ENCODE assay signal across 8 cellular contexts in genomic region chr1:38018864-38019343, GRCh38. TPM values are rescaled to one million over a fixed set of nuclear protein-coding genes. Genes with fewer than 3 reads are reported as not detected.
DNase-seq lines count a peak whose midpoint lies in the region; ATAC-seq and TF ChIP-seq lines count a peak whose summit lies in the region.

No MANE protein-coding gene starts in this region.

- H3K9me3 ChIP-seq in endodermal cell (ENCODE audit: control insufficient read depth, low read length) (no peaks in the 10 kb centered on the region), gastrocnemius medialis (no peaks in the 10 kb centered on the region)

- peaks cover 11% of the 10 kb centered on the region for H3K4me1 Mint-ChIP-seq in activated CD4-positive, alpha-beta T cell treated with anti-CD3 and anti-CD28 coated beads for 36 hours
- H3K4me1 Mint-ChIP-seq in endodermal cell = peaks cover 3% of the 10 kb centered on the region

- H3K27me3 Mint-ChIP-seq in activated CD4-positive, alpha-beta T cell treated with anti-CD3 and anti-CD28 coated beads for 36 hours = no peaks in the 10 kb centered on the region
- H3K27me3 Mint-ChIP-seq in endodermal cell (ENCODE audit: insufficient read depth) = no peaks in the 10 kb centered on the region

- 89 to 98% methylated on average over 6 of the region's 6 CpGs for WGBS in endodermal cell (ENCODE audit: insufficient coverage in 1 of 2, insufficient read length in 1 of 2), 2 experiments

- TF ChIP-seq CTCF in endodermal cell (conservative IDR thresholded peaks at IDR 0.05) (peak; percentile 75), gastrocnemius medialis (IDR thresholded peaks at IDR 0.05 in 4 of 5, conservative IDR thresholded peaks at IDR 0.05 in 1 of 5) (peak; percentile 57 to 76 (median 70))

- no peak overlapping the region for H3K27ac Mint-ChIP-seq in activated CD4-positive, alpha-beta T cell treated with anti-CD3 and anti-CD28 coated beads for 36 hours
- no peak overlapping the region for H3K27ac Mint-ChIP-seq in endodermal cell

- no peaks in the 10 kb centered on the region for H3K4me1 ChIP-seq in endodermal cell (ENCODE audit: control insufficient read depth, insufficient read depth, low read length)
- peaks cover 94 to 95% of the 10 kb centered on the region in 2 donors for H3K4me1 ChIP-seq in gastrocnemius medialis

- no peak for DNase-seq in activated CD4-positive, alpha-beta T cell treated with anti-CD3 and anti-CD28 coated beads for 36 hours
- DNase-seq in activated CD4-positive, alpha-beta T cell treated with anti-CD3 and anti-CD28 coated beads for 4 hours = no peak
- DNase-seq in NOMO-1 treated with dmso at 0.1 percent for 144 hours (lab: John Stamatoyannopoulos, UW; ENCODE audit: unreplicated experiment) = peak; percentile 17
- DNase-seq in endodermal cell = no peak
- DNase-seq in gastrocnemius medialis = no peak

- H3K36me3 Mint-ChIP-seq in activated CD4-positive, alpha-beta T cell treated with anti-CD3 and anti-CD28 coated beads for 36 hours (ENCODE audit: low read depth) = peaks cover 50% of the 10 kb centered on the region
- peaks cover 61% of the 10 kb centered on the region for H3K36me3 Mint-ChIP-seq in endodermal cell (ENCODE audit: low read depth)

- peak; percentile 64 for ATAC-seq in activated CD4-positive, alpha-beta T cell treated with anti-CD3 and anti-CD28 coated beads for 36 hours
- ATAC-seq in gastrocnemius medialis = no peak
- ATAC-seq in GM18511 (IDR thresholded peaks at IDR 0.05; ENCODE audit: unreplicated experiment) = no peak
- ATAC-seq in HG03520 (IDR thresholded peaks at IDR 0.05; ENCODE audit: unreplicated experiment) = no peak
- ATAC-seq in HG03108 (IDR thresholded peaks at IDR 0.05; ENCODE audit: unreplicated experiment) = no peak

- no peak overlapping the region for H3K4me3 ChIP-seq in endodermal cell (ENCODE audit: low read length)
- H3K4me3 ChIP-seq in gastrocnemius medialis = no peak overlapping the region

- no peaks in the 10 kb centered on the region for H3K9me3 Mint-ChIP-seq in activated CD4-positive, alpha-beta T cell treated with anti-CD3 and anti-CD28 coated beads for 36 hours (ENCODE audit: low read depth)
- no peaks in the 10 kb centered on the region for H3K9me3 Mint-ChIP-seq in endodermal cell

- H3K27me3 ChIP-seq in endodermal cell (ENCODE audit: control insufficient read depth, insufficient read depth, low read length, poor library complexity, severe bottlenecking) (no peaks in the 10 kb centered on the region), gastrocnemius medialis (no peaks in the 10 kb centered on the region)

- no peak overlapping the region for H3K9ac ChIP-seq in endodermal cell (ENCODE audit: extremely low read depth, low read length, poor library complexity, severe bottlenecking)

- no peak for TF ChIP-seq POLR2A in gastrocnemius medialis (IDR thresholded peaks at IDR 0.05)

- in situ Hi-C loops in gastrocnemius medialis (cut with MboI; ENCODE audit: low sequenced_read_pairs in 4 of 4) = no loop called here

- CTCF ChIA-PET in activated CD4-positive, alpha-beta T cell treated with anti-CD3 and anti-CD28 coated beads for 36 hours (lab: Charles Lee) = interaction anchor here (0.7 to 1.7 kb wide), 5 partner anchors 8 to 760 kb away, joined by 3 to 7 read pairs (median 3); no protein-coding TSS in a partner anchor

- H3K27ac ChIP-seq in endodermal cell (ENCODE audit: low read depth, low read length) = no peak overlapping the region
- H3K27ac ChIP-seq in gastrocnemius medialis = peak overlapping the region; percentile 94 to 100 (median 98)

- H3K4me3 Mint-ChIP-seq in activated CD4-positive, alpha-beta T cell treated with anti-CD3 and anti-CD28 coated beads for 36 hours = no peak overlapping the region
- no peak overlapping the region for H3K4me3 Mint-ChIP-seq in endodermal cell

- peaks cover 83% of the 10 kb centered on the region for H3K36me3 ChIP-seq in endodermal cell (ENCODE audit: control insufficient read depth, insufficient read depth, low read length)
- peaks cover 0 to 56% of the 10 kb centered on the region in 2 donors for H3K36me3 ChIP-seq in gastrocnemius medialis

- intact Hi-C loops in activated CD4-positive, alpha-beta T cell treated with anti-CD3 and anti-CD28 coated beads for 36 hours (cut with DNase I, micrococcal nuclease) = loop anchor here (1.0 to 2.0 kb wide), 2 partner anchors 29 to 128 kb away; partner anchors contain the start of gene SF3A3 (in 2 of the 2)
- intact Hi-C loops in gastrocnemius medialis (cut with DNase I; ENCODE audit: low total_unique reads) = no loop called here

- POLR2A ChIA-PET in activated CD4-positive, alpha-beta T cell treated with anti-CD3 and anti-CD28 coated beads for 36 hours (lab: Charles Lee) = interaction anchor here (1.3 kb wide), 1 partner anchor 9 kb away, joined by 6 read pairs; no protein-coding TSS in a partner anchor

RNA-seq across cellular contexts. Expression of gene UTP11, which starts 6.4 kb away (rescaled TPM):
- total RNA-seq in activated CD4-positive, alpha-beta T cell treated with anti-CD3 and anti-CD28 coated beads for 36 hours = 10 to 100 TPM; 68.9 to 82.4 TPM
- total RNA-seq in endodermal cell = 10 to 100 TPM; 40.9 to 46.3 TPM
- polyA plus RNA-seq in endodermal cell (2013, experiment 1 of 2) = 50.0 TPM
- polyA plus RNA-seq in endodermal cell (2013, experiment 2 of 2) = 54.7 TPM
- total RNA-seq in gastrocnemius medialis = 100 to 1,000 TPM; 141 to 206 (median 186) TPM

RNA-seq across cellular contexts. Expression of gene FHL3, which starts 13.6 kb away (rescaled TPM):
- 10 to 100 TPM; 21.1 to 23.8 TPM for total RNA-seq in activated CD4-positive, alpha-beta T cell treated with anti-CD3 and anti-CD28 coated beads for 36 hours
- 10 to 100 TPM; 20.5 to 20.6 TPM for total RNA-seq in endodermal cell
- polyA plus RNA-seq in endodermal cell (2013, experiment 1 of 2) = 22.3 TPM
- polyA plus RNA-seq in endodermal cell (2013, experiment 2 of 2) = 22.3 TPM
- 1,000 to 10,000 TPM in 2 of 4 donors, 100 to 1,000 TPM in 2; 725 to 1,282 (median 1,051) TPM for total RNA-seq in gastrocnemius medialis

RNA-seq across cellular contexts. Expression of gene POU3F1, which starts 27.7 kb away (rescaled TPM):
- total RNA-seq in activated CD4-positive, alpha-beta T cell treated with anti-CD3 and anti-CD28 coated beads for 36 hours = under 1 TPM; 0.11 to 0.26 TPM
- total RNA-seq in endodermal cell (under 1 TPM; 0.20 to 0.46 TPM), gastrocnemius medialis (1 to 10 TPM in 1 of 4 donors, under 1 TPM in 3; 0.13 to 2.3 (median 0.69) TPM)
- 9.7 TPM for polyA plus RNA-seq in endodermal cell (2013, experiment 1 of 2)
- 8.6 TPM for polyA plus RNA-seq in endodermal cell (2013, experiment 2 of 2)

RNA-seq across cellular contexts. Expression of gene SF3A3, which starts 29.1 kb away (rescaled TPM):
- 100 to 1,000 TPM; 131 TPM for total RNA-seq in activated CD4-positive, alpha-beta T cell treated with anti-CD3 and anti-CD28 coated beads for 36 hours
- total RNA-seq in endodermal cell (10 to 100 TPM; 89.3 to 97.0 TPM), gastrocnemius medialis (10 to 100 TPM; 23.0 to 41.4 (median 34.8) TPM)
- polyA plus RNA-seq in endodermal cell (2013, experiment 1 of 2) = 86.4 TPM
- polyA plus RNA-seq in endodermal cell (2013, experiment 2 of 2) = 84.4 TPM

Comparison
In these comparisons a context has a peak if more than half of its experiments do, and no peak if none do; other contexts are left out.
1. RNA of gene FHL3, which starts 13.6 kb away (total RNA-seq): 725 to 1,282 TPM in gastrocnemius medialis; 21.1 to 23.8 TPM in activated CD4-positive, alpha-beta T cell treated with anti-CD3 and anti-CD28 coated beads for 36 hours and 20.5 to 20.6 TPM in endodermal cell; every median in the first group is over 10 times any median in the second.